Comparison of ENCODE assay signal across 15 cellular contexts in genomic region chr2:232229296-232229916, GRCh38.
A peak's percentile ranks its signal among the peaks of the same experiment; 100 is the strongest.
DNase-seq lines count a peak whose midpoint lies in the region; ATAC-seq, FAIRE-seq and TF ChIP-seq lines count a peak whose summit lies in the region.
"Had no signal": no experiment of that assay in that cellular context is flagged by ENCODE, and none has a peak within 500 bp of the region (broad histone marks: within the 10 kb centered on the region; RNA-seq: fewer than 3 reads in every experiment).

No MANE protein-coding gene starts in this region.

- H3K79me2 ChIP-seq in HepG2 (ENCODE audit: insufficient read depth, low read length) = no peaks in the 10 kb centered on the region

- WGBS in HepG2 (ENCODE audit: low lambda C conversion rate) = 95% methylated on average over 5 of the region's 5 CpGs
- 80 to 86% methylated on average over 5 of the region's 5 CpGs for WGBS in aorta, 2 donors

- DNase-seq in Right ventricle myocardium inferior (ENCODE audit: missing footprints) (no peak), cardiac septum (ENCODE audit: low spot score) (no peak), epithelial cell of proximal tubule (ENCODE audit: low read depth) (peak; percentile 64), HepG2 (ENCODE audit: low spot score) (no peak), aorta (no peak), GM19239 (ENCODE audit: insufficient read length, low spot score) (no peak), NCI-H2107 (lab: John Stamatoyannopoulos, UW) (no peak)
- DNase-seq: activated CD4-positive, alpha-beta T cell treated with anti-CD3 and anti-CD28 coated beads for 4 hours; Caco-2; NCI-H1417 treated with DMSO at 0.1 percent for 48 hours; NCI-H524; stimulated activated CD4-positive, alpha-beta T cell treated with anti-CD3 and anti-CD28 coated beads, Interleukin-15, amount 100 ng/mL, for 24 hours had no signal

- no peak overlapping the region for H2AFZ ChIP-seq in HepG2 (ENCODE audit: low read length)

- intact Hi-C loops in Right ventricle myocardium inferior (cut with DNase I) (no loop called here), cardiac septum (cut with DNase I) (no loop called here), HepG2 (cut with micrococcal nuclease; ENCODE audit: unreplicated experiment) (loop anchor here (5.0 kb wide), 1 partner anchor 1082 kb away; no protein-coding TSS in a partner anchor), aorta (cut with DNase I) (no loop called here)

- H3K27me3 ChIP-seq in HepG2 (ENCODE audit: control insufficient read depth in 1 of 2, insufficient read depth in 2 of 2, low read length in 2 of 2) (no peaks in the 10 kb centered on the region), aorta (ENCODE audit: control insufficient read depth in 1 of 2, insufficient read depth in 2 of 2, low read length in 1 of 2) (no peaks in the 10 kb centered on the region)
- H3K27me3 ChIP-seq: tibial nerve had no signal

- ATAC-seq in Right ventricle myocardium inferior = peak; percentile 77
- no peak for ATAC-seq in HepG2
- peak; percentile 50 for ATAC-seq in aorta (ENCODE audit: low FRiP score)
- no peak for ATAC-seq in HG02763 (IDR thresholded peaks at IDR 0.05; ENCODE audit: unreplicated experiment)
- ATAC-seq: Panc1 had no signal

- no peak overlapping the region for H3K4me2 ChIP-seq in HepG2 (ENCODE audit: low read depth, low read length)

- no peaks in the 10 kb centered on the region for H4K20me1 ChIP-seq in HepG2 (ENCODE audit: insufficient read depth, low read length)

- BruUV-seq in HepG2 (replicated peaks; lab: Mats Ljungman, UMichigan) = no TSS peak

- TF ChIP-seq RAD21 in HepG2 (CRISPR knock-in tag; IDR thresholded peaks at IDR 0.05) = no peak

- no peaks in the 10 kb centered on the region for H3K36me3 ChIP-seq in HepG2 (replicated peaks in 1 of 2; ENCODE audit: control insufficient read depth in 1 of 2, insufficient read depth in 2 of 2, low read length in 2 of 2)
- H3K36me3 ChIP-seq in aorta (ENCODE audit: control insufficient read depth in 1 of 2, insufficient read depth in 2 of 2, low read length in 1 of 2) = peaks cover 0 to 3% of the 10 kb centered on the region in 2 donors
- H3K36me3 ChIP-seq: tibial nerve had no signal

- H3K27ac ChIP-seq in HepG2 (ENCODE audit: extremely low read length, insufficient read depth, low read length) = no peak overlapping the region
- H3K27ac ChIP-seq in aorta (ENCODE audit: low read depth in 1 of 2, low read length in 2 of 2) = no peak overlapping the region
- H3K27ac ChIP-seq: tibial nerve had no signal

- in situ Hi-C loops in HepG2 (cut with HindIII; ENCODE audit: extremely low pct_ligation_motif_present, low pct_unique_long_range_greater_than_20kb) = no loop called here

- CTCF ChIA-PET in HepG2 (lab: Yijun Ruan, JAX; ENCODE audit: low intra/inter-chr PET ratio, low total read pairs) = interaction anchor here (1.5 kb wide), 1 partner anchor 304 kb away, joined by 3 read pairs; no protein-coding TSS in a partner anchor

- H3K9ac ChIP-seq in HepG2 (ENCODE audit: insufficient read depth, low read depth, low read length) = no peak overlapping the region

- POLR2A ChIA-PET in HepG2 (lab: Yijun Ruan, JAX) = no interaction called here

- no peak overlapping the region for H3K4me3 ChIP-seq in epithelial cell of proximal tubule (ENCODE audit: low read depth, low read length)
- H3K4me3 ChIP-seq in HepG2 (replicated peaks in 1 of 3; ENCODE audit: insufficient read depth in 1 of 3, low read depth in 2 of 3, low read length in 3 of 3) = no peak overlapping the region
- no peak overlapping the region for H3K4me3 ChIP-seq in aorta (ENCODE audit: low read length in 2 of 2)
- H3K4me3 ChIP-seq: tibial nerve had no signal

- no peak for TF ChIP-seq POLR2A in HepG2 (IDR thresholded peaks at IDR 0.05; ENCODE audit: insufficient read depth in 1 of 2, low read depth in 2 of 2, low read length in 2 of 2)

- H3K4me1 ChIP-seq in HepG2 (ENCODE audit: insufficient read depth, low read length) (no peaks in the 10 kb centered on the region), aorta (ENCODE audit: control insufficient read depth in 1 of 2, insufficient read depth in 2 of 2, low read length in 2 of 2) (no peaks in the 10 kb centered on the region)
- H3K4me1 ChIP-seq: Caco-2 had no signal

- no peaks in the 10 kb centered on the region for H3K9me3 ChIP-seq in HepG2 (ENCODE audit: low read length)
- no peaks in the 10 kb centered on the region for H3K9me3 ChIP-seq in aorta (ENCODE audit: control insufficient read depth, low read length)
- H3K9me3 ChIP-seq: Caco-2, tibial nerve had no signal

- FAIRE-seq in HepG2 (lab: Jason Lieb, UNC) (no peak), GM19239 (lab: Jason Lieb, UNC) (no peak)

- no peak for TF ChIP-seq CTCF in epithelial cell of proximal tubule (conservative IDR thresholded peaks at IDR 0.05; ENCODE audit: low read depth, low read length)
- no peak for TF ChIP-seq CTCF in HepG2 (CRISPR knock-in tag; IDR thresholded peaks at IDR 0.05)

- TF ChIP-seq EP300 in HepG2 (IDR thresholded peaks at IDR 0.05; ENCODE audit: low read depth in 2 of 2, low read length in 2 of 2) = no peak
- no peak for TF ChIP-seq EP300 in HepG2 (CRISPR knock-in tag; IDR thresholded peaks at IDR 0.05; ENCODE audit: borderline replicate concordance)

TF ChIP-seq in HepG2, 621 proteins besides CTCF, POLR2A, EP300 and RAD21:
- TF ChIP-seq MAFK (conservative IDR thresholded peaks at IDR 0.05 in 1 of 2, IDR thresholded peaks at IDR 0.05 in 1 of 2; ENCODE audit: low read length in 2 of 2) (peak; percentile 88 to 93), MAFF (IDR thresholded peaks at IDR 0.05; ENCODE audit: low read depth, low read length) (peak; percentile 92)
- TF ChIP-seq, protein P1, sequence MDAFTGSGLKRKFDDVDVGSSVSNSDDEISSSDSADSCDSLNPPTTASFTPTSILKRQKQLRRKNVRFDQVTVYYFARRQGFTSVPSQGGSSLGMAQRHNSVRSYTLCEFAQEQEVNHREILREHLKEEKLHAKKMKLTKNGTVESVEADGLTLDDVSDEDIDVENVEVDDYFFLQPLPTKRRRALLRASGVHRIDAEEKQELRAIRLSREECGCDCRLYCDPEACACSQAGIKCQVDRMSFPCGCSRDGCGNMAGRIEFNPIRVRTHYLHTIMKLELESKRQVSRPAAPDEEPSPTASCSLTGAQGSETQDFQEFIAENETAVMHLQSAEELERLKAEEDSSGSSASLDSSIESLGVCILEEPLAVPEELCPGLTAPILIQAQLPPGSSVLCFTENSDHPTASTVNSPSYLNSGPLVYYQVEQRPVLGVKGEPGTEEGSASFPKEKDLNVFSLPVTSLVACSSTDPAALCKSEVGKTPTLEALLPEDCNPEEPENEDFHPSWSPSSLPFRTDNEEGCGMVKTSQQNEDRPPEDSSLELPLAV (CRISPR knock-in tag; conservative IDR thresholded peaks at IDR 0.05; ENCODE audit: low read depth) = no peak

Comparison
In these comparisons a context has a peak if more than half of its experiments do, and no peak if none do; other contexts are left out.
1. ATAC-seq: peak in Right ventricle myocardium inferior (single experiment) and aorta (single experiment); none in HepG2 (single experiment) and HG02763 (single experiment).